Comparison of ENCODE assay signal across 14 cellular contexts in genomic region chr2:54475285-54475684, GRCh38.
"Had no signal": no experiment of that assay in that cellular context is flagged by ENCODE, and none has a peak within 500 bp of the region (broad histone marks: within the 10 kb centered on the region; RNA-seq: fewer than 3 reads in every experiment).

No MANE protein-coding gene starts in this region.

- H3K27ac Mint-ChIP-seq: activated T-helper 2 cell treated with anti-CD3 and anti-CD28 coated beads, Interferon-gamma antibody, Interleukin-2, Interleukin-4, amounts not matched to agents 10 μg/mL and 5 μg/mL and 100 μg/mL, durations not matched to agents 14 hours and 24 hours and 36 hours; memory B cell; stimulated activated naive CD8-positive, alpha-beta T cell treated with anti-CD3 and anti-CD28 coated beads, Interleukin-15, Interleukin-2, amounts not matched to agents 100 ng/mL and 50 ng/mL, for 24 hours had no signal

- H3K4me3 Mint-ChIP-seq: memory B cell; stimulated activated naive CD8-positive, alpha-beta T cell treated with anti-CD3 and anti-CD28 coated beads, Interleukin-15, Interleukin-2, amounts not matched to agents 100 ng/mL and 50 ng/mL, for 24 hours had no signal

- H3K36me3 Mint-ChIP-seq: memory B cell had no signal

- H3K27me3 Mint-ChIP-seq: memory B cell; stimulated activated naive CD8-positive, alpha-beta T cell treated with anti-CD3 and anti-CD28 coated beads, Interleukin-15, Interleukin-2, amounts not matched to agents 100 ng/mL and 50 ng/mL, for 24 hours had no signal

- DNase-seq: activated CD4-positive, CD25-positive, alpha-beta regulatory T cell treated with anti-CD3 and anti-CD28 coated beads, Interleukin-2, amount 50 U/mL, for 72 hours; activated naive CD4-positive, alpha-beta T cell treated with anti-CD3 and anti-CD28 coated beads, Interleukin-2, amount 50 U/mL, for 16 hours; central memory CD4-positive, alpha-beta T cell; cortex of kidney; effector CD8-positive, alpha-beta T cell; foreskin melanocyte; head of caudate nucleus; left colon; nucleus accumbens; posterior cingulate gyrus; small intestine had no signal

- H3K9me3 Mint-ChIP-seq: activated T-helper 2 cell treated with anti-CD3 and anti-CD28 coated beads, Interferon-gamma antibody, Interleukin-2, Interleukin-4, amounts not matched to agents 10 μg/mL and 5 μg/mL and 100 μg/mL, durations not matched to agents 14 hours and 24 hours and 36 hours; memory B cell; stimulated activated naive CD8-positive, alpha-beta T cell treated with anti-CD3 and anti-CD28 coated beads, Interleukin-15, Interleukin-2, amounts not matched to agents 100 ng/mL and 50 ng/mL, for 24 hours had no signal

- ATAC-seq: left colon had no signal
